ENCODE assay signal across 7 cellular contexts in genomic region chrX:19343085-19343461, GRCh38. TPM values are rescaled to one million over a fixed set of nuclear protein-coding genes. Genes with fewer than 3 reads are reported as not detected.
DNase-seq lines count a peak whose midpoint lies in the region; TF ChIP-seq lines count a peak whose summit lies in the region.

No MANE protein-coding gene starts in this region.

- no peaks in the 10 kb centered on the region for H3K4me1 Mint-ChIP-seq in glutamatergic neuron (ENCODE audit: low read depth, unreplicated experiment)

- 0 out of 2 replicates have a peak, but pooled peaks cover 3% of the 10 kb centered on the region for H3K4me1 ChIP-seq in HEK293 (ENCODE audit: control insufficient read depth, insufficient read depth, low read length)
- peaks cover 0 to 36% (median 19%) of the 10 kb centered on the region in 6 donors for H3K4me1 ChIP-seq in spleen

- intact Hi-C loops in spleen (cut with DNase I; ENCODE audit: low total_unique reads) = no loop called here

- CTCF ChIA-PET in HEK293 (lab: Yijun Ruan, JAX) = interaction anchor here (2.1 kb wide), 1 partner anchor 9 kb away, joined by 8 read pairs; no protein-coding TSS in a partner anchor

- H3K9me3 ChIP-seq in HEK293 (ENCODE audit: control insufficient read depth, insufficient read depth, low read depth, low read length) (no peaks in the 10 kb centered on the region), spleen (no peaks in the 10 kb centered on the region)

- DNase-seq in glutamatergic neuron (no peak), spleen (no peak), NCI-H1048 (lab: John Stamatoyannopoulos, UW) (no peak), T1000 (lab: John Stamatoyannopoulos, UW) (no peak)
- no peak for DNase-seq in stimulated activated CD4-positive, alpha-beta T cell treated with anti-CD3 and anti-CD28 coated beads, Interleukin-1b, Interleukin-23, amount 100 ng/mL, for 48 hours

- H3K36me3 ChIP-seq in HEK293 (ENCODE audit: control insufficient read depth in 2 of 2, insufficient read depth in 1 of 2, low read length in 2 of 2) = peaks cover 0 to 4% of the 10 kb centered on the region in 2 experiments; a peak in 1 of 3 replicates
- H3K36me3 ChIP-seq in spleen = no peaks in the 10 kb centered on the region

- peaks cover 3% of the 10 kb centered on the region for H3K9me3 Mint-ChIP-seq in glutamatergic neuron (ENCODE audit: unreplicated experiment)

- H3K4me3 ChIP-seq in HEK293 (ENCODE audit: low read depth, low read length) = peak overlapping the region; percentile 9; the same call in 1 of the 2 replicates
- H3K4me3 ChIP-seq in spleen = peak overlapping the region in 7 of 8 donors; percentile 58 to 86 (median 74)

- TF ChIP-seq CTCF in HEK293 (tag by site-specific recombination; IDR thresholded peaks at IDR 0.05) = no peak
- no peak for TF ChIP-seq CTCF in VCaP (conservative IDR thresholded peaks at IDR 0.05)
- TF ChIP-seq CTCF in glutamatergic neuron (IDR thresholded peaks at IDR 0.05; ENCODE audit: partially characterized antibody, unreplicated experiment) = no peak
- no peak for TF ChIP-seq CTCF in spleen (IDR thresholded peaks at IDR 0.05 in 8 of 11, conservative IDR thresholded peaks at IDR 0.05 in 3 of 11)

- H3K27ac ChIP-seq in HEK293 (ENCODE audit: extremely low read depth, low read depth, low read length) (no peak overlapping the region; the same call in 1 of the 2 replicates), VCaP (peak overlapping the region; percentile 76), spleen (peak overlapping the region in 6 of 8 donors; percentile 76 to 92 (median 88))

- H3K27ac Mint-ChIP-seq in glutamatergic neuron (ENCODE audit: unreplicated experiment) = peak overlapping the region; percentile 78

- H3K4me3 Mint-ChIP-seq in glutamatergic neuron (ENCODE audit: unreplicated experiment) = peak overlapping the region; percentile 84

- TF ChIP-seq POLR2A in spleen (IDR thresholded peaks at IDR 0.05) = no peak

- H3K36me3 Mint-ChIP-seq in glutamatergic neuron (ENCODE audit: unreplicated experiment) = no peaks in the 10 kb centered on the region

- POLR2A ChIA-PET in HEK293 (lab: Yijun Ruan, JAX) = interaction anchor here (0.5 kb wide), 1 partner anchor 189 kb away, joined by 6 read pairs; no protein-coding TSS in a partner anchor

- no peaks in the 10 kb centered on the region for H3K27me3 Mint-ChIP-seq in glutamatergic neuron (ENCODE audit: unreplicated experiment)

- 45 to 75% (median 62%) methylated on average over 10 of the region's 10 CpGs for WGBS in spleen, 5 donors

- peaks cover 0 to 6% (median 0%) of the 10 kb centered on the region in 7 donors for H3K27me3 ChIP-seq in spleen (replicated peaks in 1 of 7)

TF ChIP-seq in HEK293, 187 proteins besides CTCF, POLR2A, EP300 and RAD21:
- TF ChIP-seq ZNF19 (tag by site-specific recombination; IDR thresholded peaks at IDR 0.05; ENCODE audit: low read depth) (no peak), KLF10 (tag by site-specific recombination; IDR thresholded peaks at IDR 0.05) (no peak), ZNF175 (tag by site-specific recombination; IDR thresholded peaks at IDR 0.05) (no peak), ZNF624 (tag by site-specific recombination; IDR thresholded peaks at IDR 0.05) (no peak), ZBTB20 (tag by site-specific recombination; IDR thresholded peaks at IDR 0.05) (no peak), ZNF350 (tag by site-specific recombination; IDR thresholded peaks at IDR 0.05) (no peak), ZNF449 (tag by site-specific recombination; IDR thresholded peaks at IDR 0.05) (no peak), YY1 (tag by site-specific recombination; IDR thresholded peaks at IDR 0.05) (no peak), GLI2 (tag by site-specific recombination; IDR thresholded peaks at IDR 0.05; ENCODE audit: borderline replicate concordance, low read depth) (no peak), ZNF138 (tag by site-specific recombination; IDR thresholded peaks at IDR 0.05; ENCODE audit: borderline replicate concordance) (no peak), ZNF548 (tag by site-specific recombination; IDR thresholded peaks at IDR 0.05) (no peak), ZNF133 (tag by site-specific recombination; IDR thresholded peaks at IDR 0.05) (no peak), KLF7 (tag by site-specific recombination; IDR thresholded peaks at IDR 0.05; ENCODE audit: borderline replicate concordance) (no peak), ZNF23 (tag by site-specific recombination; IDR thresholded peaks at IDR 0.05; ENCODE audit: borderline replicate concordance) (no peak), ZNF148 (tag by site-specific recombination; IDR thresholded peaks at IDR 0.05; ENCODE audit: borderline replicate concordance) (no peak), ZBTB1 (tag by site-specific recombination; IDR thresholded peaks at IDR 0.05) (no peak), ZNF645 (tag by site-specific recombination; IDR thresholded peaks at IDR 0.05) (no peak)

RNA-seq across cellular contexts. Expression of gene PDHA1, which starts 0.7 kb away (rescaled TPM):
- total RNA-seq in glutamatergic neuron (ENCODE audit: unreplicated experiment) (216 TPM), spleen (100 to 1,000 TPM in 2 of 7 donors, 10 to 100 TPM in 5; 47.5 to 114 (median 89.2) TPM)
- polyA plus RNA-seq in spleen = 100 to 1,000 TPM in 1 of 3 donors, 10 to 100 TPM in 2; 88.8 to 112 (median 89.3) TPM
